ENCODE assay signal across 25 cellular contexts in genomic region chr6:145017516-145017915, GRCh38.
DNase-seq lines count a peak whose midpoint lies in the region; ATAC-seq and TF ChIP-seq lines count a peak whose summit lies in the region.
"Had no signal": no experiment of that assay in that cellular context is flagged by ENCODE, and none has a peak within 500 bp of the region (broad histone marks: within the 10 kb centered on the region; RNA-seq: fewer than 3 reads in every experiment).

No MANE protein-coding gene starts in this region.

- TF ChIP-seq CTCF in IMR-90 (conservative IDR thresholded peaks at IDR 0.05; ENCODE audit: low read depth, low read length) (no peak), foreskin fibroblast (IDR thresholded peaks at IDR 0.05; ENCODE audit: low read depth, low read length) (no peak)

- intact Hi-C loops in IMR-90 (cut with micrococcal nuclease), result no loop called here

- H2AFZ ChIP-seq in IMR-90 (replicated peaks; ENCODE audit: low read length, poor library complexity), result peak overlapping the region; percentile 52

- peaks cover 8% of the 10 kb centered on the region for H3K4me1 ChIP-seq in IMR-90 (ENCODE audit: control insufficient read depth, insufficient read depth, low read length)
- H3K4me1 ChIP-seq: uterus had no signal

- 0 out of 2 replicates have a peak overlapping the region, but pooled peaks have one; percentile 58 for H3K23ac ChIP-seq in IMR-90 (ENCODE audit: low read depth, low read length)

- TF ChIP-seq POLR2A in IMR-90 (IDR thresholded peaks at IDR 0.05; ENCODE audit: low read depth, low read length), result no peak

- H3K18ac ChIP-seq in IMR-90 (ENCODE audit: low read depth, low read length), result peak overlapping the region; percentile 9; the same call in 1 of the 2 replicates

- H4K5ac ChIP-seq in IMR-90 (ENCODE audit: low read depth, low read length), result peak overlapping the region; percentile 19; the same call in 1 of the 2 replicates

- H3K4me3 Mint-ChIP-seq in activated T-cell treated with anti-CD3 and anti-CD28 coated beads, Interleukin-2, amount 50 U/mL, for 72 hours, result peak overlapping the region; percentile 55 to 64
- no peak overlapping the region for H3K4me3 Mint-ChIP-seq in stimulated activated naive B cell treated with anti-CD40 and anti-IgM and Interleukin-4, amounts not matched to agents 10 μg/mL and 1 μg/mL and 100 μg/mL, for 72 hours
- H3K4me3 Mint-ChIP-seq: B cell; naive thymus-derived CD8-positive, alpha-beta T cell had no signal

- H3K27me3 ChIP-seq in IMR-90 (ENCODE audit: control insufficient read depth, insufficient read depth, low read length), result no peaks in the 10 kb centered on the region
- H3K27me3 ChIP-seq: esophagus squamous epithelium, pancreas, uterus had no signal

- dilution Hi-C loops in IMR-90 (cut with HindIII; ENCODE audit: low sequenced_read_pairs, unreplicated experiment), result no loop called here

- peak overlapping the region; percentile 68 for H2BK5ac ChIP-seq in IMR-90 (ENCODE audit: low read depth, low read length, poor library complexity, severe bottlenecking)

- peak overlapping the region; percentile 68 for H4K91ac ChIP-seq in IMR-90 (ENCODE audit: insufficient read depth, low read depth, low read length)

- no peak for TF ChIP-seq RAD21 in IMR-90 (IDR thresholded peaks at IDR 0.05; ENCODE audit: low read length)

- H3K4me1 Mint-ChIP-seq in activated T-cell treated with anti-CD3 and anti-CD28 coated beads, Interleukin-2, amount 50 U/mL, for 72 hours (ENCODE audit: low read depth), result peaks cover 32% of the 10 kb centered on the region
- peaks cover 0 to 5% of the 10 kb centered on the region in 2 donors for H3K4me1 Mint-ChIP-seq in stimulated activated naive B cell treated with anti-CD40 and anti-IgM and Interleukin-4, amounts not matched to agents 10 μg/mL and 1 μg/mL and 100 μg/mL, for 72 hours
- H3K4me1 Mint-ChIP-seq: B cell; naive thymus-derived CD8-positive, alpha-beta T cell had no signal

- no peaks in the 10 kb centered on the region for H3K9me3 ChIP-seq in IMR-90 (ENCODE audit: control insufficient read depth, insufficient read depth, low read length)
- H3K9me3 ChIP-seq: esophagus squamous epithelium, HAP-1, pancreas, uterus had no signal

- H3K4me3 ChIP-seq in IMR-90 (ENCODE audit: insufficient read depth, low read depth, low read length) (no peak overlapping the region), foreskin fibroblast (ENCODE audit: low read depth in 1 of 2, low read length in 2 of 2) (no peak overlapping the region)
- H3K4me3 ChIP-seq: esophagus squamous epithelium, HAP-1, pancreas, uterus had no signal

- H3K36me3 Mint-ChIP-seq in activated T-cell treated with anti-CD3 and anti-CD28 coated beads, Interleukin-2, amount 50 U/mL, for 72 hours (ENCODE audit: insufficient read depth in 2 of 2), result no peaks in the 10 kb centered on the region
- no peaks in the 10 kb centered on the region for H3K36me3 Mint-ChIP-seq in stimulated activated naive B cell treated with anti-CD40 and anti-IgM and Interleukin-4, amounts not matched to agents 10 μg/mL and 1 μg/mL and 100 μg/mL, for 72 hours
- H3K36me3 Mint-ChIP-seq: naive thymus-derived CD8-positive, alpha-beta T cell had no signal

- peak overlapping the region; percentile 75; the same call in 1 of the 2 replicates for H2BK20ac ChIP-seq in IMR-90 (ENCODE audit: low read depth, low read length)

- H3K79me1 ChIP-seq in IMR-90 (ENCODE audit: low read depth in 1 of 2, low read length in 2 of 2), result no peaks in the 10 kb centered on the region

- POLR2A ChIA-PET in IMR-90 (lab: Charles Lee; ENCODE audit: unreplicated experiment), result no interaction called here

- no CpG with 5 or more reads among the region's 4 CpGs for WGBS in IMR-90 (ENCODE audit: extremely low coverage in 2 of 2, insufficient read length in 1 of 2), 2 experiments

- peak overlapping the region; percentile 94 for H3K14ac ChIP-seq in IMR-90 (replicated peaks; ENCODE audit: low read depth, low read length)

- no peak overlapping the region for H3K9ac ChIP-seq in IMR-90 (ENCODE audit: low read depth, low read length)

- in situ Hi-C loops in IMR-90 (cut with MboI; ENCODE audit: low sequenced_read_pairs), result no loop called here

- BruUV-seq in IMR-90 (replicated peaks; lab: Mats Ljungman, UMichigan), result no TSS peak

- H3K9me3 Mint-ChIP-seq in activated T-cell treated with anti-CD3 and anti-CD28 coated beads, Interleukin-2, amount 50 U/mL, for 72 hours, result no peaks in the 10 kb centered on the region
- H3K9me3 Mint-ChIP-seq in stimulated activated naive B cell treated with anti-CD40 and anti-IgM and Interleukin-4, amounts not matched to agents 10 μg/mL and 1 μg/mL and 100 μg/mL, for 72 hours, result no peaks in the 10 kb centered on the region

- no peaks in the 10 kb centered on the region for H3K36me3 ChIP-seq in IMR-90 (ENCODE audit: control insufficient read depth, insufficient read depth, low read length)
- H3K36me3 ChIP-seq: esophagus squamous epithelium, HAP-1, pancreas, uterus had no signal

- H3K27ac Mint-ChIP-seq in activated T-cell treated with anti-CD3 and anti-CD28 coated beads, Interleukin-2, amount 50 U/mL, for 72 hours, result peak overlapping the region; percentile 80
- no peak overlapping the region for H3K27ac Mint-ChIP-seq in stimulated activated naive B cell treated with anti-CD40 and anti-IgM and Interleukin-4, amounts not matched to agents 10 μg/mL and 1 μg/mL and 100 μg/mL, for 72 hours
- H3K27ac Mint-ChIP-seq: B cell; naive thymus-derived CD8-positive, alpha-beta T cell had no signal

- H3K9me1 ChIP-seq in IMR-90 (ENCODE audit: insufficient read depth, low read length), result peaks cover 5% of the 10 kb centered on the region

- peak overlapping the region; percentile 61 for H3K4ac ChIP-seq in IMR-90 (ENCODE audit: low read depth, low read length)

- CTCF ChIA-PET in IMR-90 (lab: Yijun Ruan, JAX), result interaction anchor here (0.6 kb wide), 1 partner anchor 611 kb away, joined by 4 read pairs; no protein-coding TSS in a partner anchor

- peak; percentile 22 for DNase-seq in NK-92 treated with Interleukin-12 subunit alpha and Interleukin-12 subunit beta, amount 100 ng/mL, for 24 hours (lab: John Stamatoyannopoulos, UW)
- DNase-seq in NK-92 (lab: John Stamatoyannopoulos, UW; ENCODE audit: unreplicated experiment), result no peak
- DNase-seq in IMR-90, result peak; percentile 36
- DNase-seq in activated T-cell treated with anti-CD3 and anti-CD28 coated beads, Interleukin-2, amount 50 U/mL, for 72 hours, result peak in 1 of 2 donors; percentile 11
- peak; percentile 40 to 59 for DNase-seq in foreskin fibroblast
- DNase-seq in stimulated activated naive B cell treated with anti-CD40 and anti-IgM and Interleukin-4, amounts not matched to agents 10 μg/mL and 1 μg/mL and 100 μg/mL, for 72 hours, result no peak
- no peak for DNase-seq in HT-29 (ENCODE audit: low spot score)
- no peak for DNase-seq in amniotic stem cell (lab: John Stamatoyannopoulos, UW)
- DNase-seq: aorta; cerebellar nuclear complex; DMS79 treated with DMSO at 0.1 percent for 48 hours; effector CD8-positive, alpha-beta T cell; esophagus squamous epithelium; left colon; mesenchymal stem cell; MM.1S; naive thymus-derived CD8-positive, alpha-beta T cell; NCI-H1930; pancreas; T-helper 9 cell; uterus had no signal

- peaks cover 19% of the 10 kb centered on the region for H3K27me3 Mint-ChIP-seq in activated T-cell treated with anti-CD3 and anti-CD28 coated beads, Interleukin-2, amount 50 U/mL, for 72 hours (ENCODE audit: low read depth)
- H3K27me3 Mint-ChIP-seq in stimulated activated naive B cell treated with anti-CD40 and anti-IgM and Interleukin-4, amounts not matched to agents 10 μg/mL and 1 μg/mL and 100 μg/mL, for 72 hours, result no peaks in the 10 kb centered on the region

- peak overlapping the region; percentile 59; the same call in 1 of the 2 replicates for H2AK5ac ChIP-seq in IMR-90 (ENCODE audit: low read depth, low read length)

- no peak overlapping the region for H3K27ac ChIP-seq in IMR-90 (ENCODE audit: insufficient read depth, low read length)
- H3K27ac ChIP-seq: 22Rv1, esophagus squamous epithelium, pancreas, uterus had no signal

- no peak for ATAC-seq in IMR-90 (ENCODE audit: low read depth)
- peak; percentile 49 to 58 for ATAC-seq in activated T-cell treated with anti-CD3 and anti-CD28 coated beads, Interleukin-2, amount 50 U/mL, for 72 hours (replicated peaks in 1 of 2)
- ATAC-seq in stimulated activated naive B cell treated with anti-CD40 and anti-IgM and Interleukin-4, amounts not matched to agents 10 μg/mL and 1 μg/mL and 100 μg/mL, for 72 hours (replicated peaks), result no peak
- ATAC-seq: left colon; naive thymus-derived CD8-positive, alpha-beta T cell; pancreas; sciatic nerve had no signal

- H3K56ac ChIP-seq in IMR-90 (ENCODE audit: extremely low read depth, insufficient read depth, low read length), result no peak overlapping the region

- peak overlapping the region; percentile 71 for H2BK120ac ChIP-seq in IMR-90 (ENCODE audit: low read depth, low read length)

- H2AK9ac ChIP-seq in IMR-90 (replicated peaks; ENCODE audit: low read depth, low read length, poor library complexity), result no peak overlapping the region

- no peaks in the 10 kb centered on the region for H4K20me1 ChIP-seq in IMR-90 (ENCODE audit: insufficient read depth, low read length)

- H2BK15ac ChIP-seq in IMR-90 (ENCODE audit: low read depth, low read length), result peak overlapping the region; percentile 62; the same call in 2 of the 3 replicates

- peak overlapping the region in 1 of 2 experiments; percentile 73; a peak in 2 of 4 replicates for H4K8ac ChIP-seq in IMR-90 (ENCODE audit: low read depth in 2 of 2, low read length in 2 of 2)

- H3K4me2 ChIP-seq in IMR-90 (ENCODE audit: low read depth, low read length), result no peak overlapping the region

TF ChIP-seq in IMR-90, 13 proteins besides CTCF, POLR2A, EP300 and RAD21:
- TF ChIP-seq MXI1 (IDR thresholded peaks at IDR 0.05; ENCODE audit: borderline replicate concordance, low read depth, low read length) (no peak), BHLHE40 (IDR thresholded peaks at IDR 0.05; ENCODE audit: low read depth, low read length) (no peak), MAZ (IDR thresholded peaks at IDR 0.05; ENCODE audit: borderline replicate concordance, low read depth, low read length) (no peak), NFE2L2 (IDR thresholded peaks at IDR 0.05; ENCODE audit: low read depth, low read length) (no peak), RFX5 (IDR thresholded peaks at IDR 0.05; ENCODE audit: low read depth, low read length) (no peak), RCOR1 (IDR thresholded peaks at IDR 0.05; ENCODE audit: insufficient replicate concordance, low read length) (no peak)

Comparison
In these comparisons a context has a peak if more than half of its experiments do, and no peak if none do; other contexts are left out.
1. DNase-seq: peak in NK-92 treated with Interleukin-12 subunit alpha and Interleukin-12 subunit beta, amount 100 ng/mL, for 24 hours (single experiment), IMR-90 (single experiment) and foreskin fibroblast (2 of 2); none in NK-92 (single experiment), stimulated activated naive B cell treated with anti-CD40 and anti-IgM and Interleukin-4, amounts not matched to agents 10 μg/mL and 1 μg/mL and 100 μg/mL, for 72 hours (single experiment), HT-29 (single experiment) and amniotic stem cell (single experiment).
2. ATAC-seq: peak in activated T-cell treated with anti-CD3 and anti-CD28 coated beads, Interleukin-2, amount 50 U/mL, for 72 hours (2 of 2); none in IMR-90 (single experiment) and stimulated activated naive B cell treated with anti-CD40 and anti-IgM and Interleukin-4, amounts not matched to agents 10 μg/mL and 1 μg/mL and 100 μg/mL, for 72 hours (0 of 2).
3. H3K4me3 Mint-ChIP-seq: peak in activated T-cell treated with anti-CD3 and anti-CD28 coated beads, Interleukin-2, amount 50 U/mL, for 72 hours (2 of 2); none in stimulated activated naive B cell treated with anti-CD40 and anti-IgM and Interleukin-4, amounts not matched to agents 10 μg/mL and 1 μg/mL and 100 μg/mL, for 72 hours (0 of 2).